Comparison of ENCODE assay signal across 8 cellular contexts in the genomic region with DNA sequence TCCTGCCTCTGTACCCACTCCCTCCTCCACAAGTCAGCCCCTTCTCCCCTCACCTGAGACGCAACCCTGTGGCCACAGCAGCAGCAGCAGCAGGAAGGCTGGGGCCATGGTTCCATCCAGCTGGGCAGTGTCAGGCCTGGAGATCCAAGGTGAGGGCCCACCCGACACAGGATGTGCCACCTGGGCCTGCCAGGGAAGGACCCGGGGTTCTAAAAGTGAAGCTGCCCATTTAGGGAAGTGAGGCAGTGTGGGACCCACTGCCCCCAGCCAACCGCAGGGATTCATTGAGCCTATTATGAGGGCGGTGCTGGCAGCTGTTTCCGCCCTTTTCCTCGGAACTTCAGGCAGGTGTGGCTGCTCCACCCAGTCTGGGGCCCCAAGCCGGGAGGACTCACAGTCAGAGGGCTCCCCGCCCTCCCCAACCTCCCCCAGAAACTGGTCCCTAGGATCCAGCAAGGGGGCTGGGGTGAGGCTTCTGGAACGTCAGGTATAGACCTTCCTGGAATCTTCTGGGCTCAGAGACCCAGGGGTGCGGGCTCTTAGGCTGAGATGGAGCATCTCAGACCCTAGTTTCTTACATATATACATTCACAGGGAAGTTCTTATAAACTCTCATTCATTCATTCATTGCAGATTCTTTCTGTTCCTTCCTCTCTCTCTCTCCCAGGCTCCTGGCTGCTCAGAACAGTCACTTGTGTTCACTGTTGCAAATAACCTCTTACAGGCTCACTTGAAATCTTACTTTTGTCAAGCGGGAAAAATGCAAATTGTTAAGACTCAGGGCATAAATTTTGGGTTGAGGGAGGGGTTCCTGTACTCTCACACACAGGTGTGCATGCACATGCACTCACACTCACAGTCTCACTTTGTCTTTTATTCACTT. TPM values are rescaled to one million over a fixed set of nuclear protein-coding genes. Genes with fewer than 3 reads are reported as not detected.
DNase-seq lines count a peak whose midpoint lies in the region; ATAC-seq and TF ChIP-seq lines count a peak whose summit lies in the region.

A gene with protein sequence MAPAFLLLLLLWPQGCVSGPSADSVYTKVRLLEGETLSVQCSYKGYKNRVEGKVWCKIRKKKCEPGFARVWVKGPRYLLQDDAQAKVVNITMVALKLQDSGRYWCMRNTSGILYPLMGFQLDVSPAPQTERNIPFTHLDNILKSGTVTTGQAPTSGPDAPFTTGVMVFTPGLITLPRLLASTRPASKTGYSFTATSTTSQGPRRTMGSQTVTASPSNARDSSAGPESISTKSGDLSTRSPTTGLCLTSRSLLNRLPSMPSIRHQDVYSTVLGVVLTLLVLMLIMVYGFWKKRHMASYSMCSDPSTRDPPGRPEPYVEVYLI (minus strand): TSS at position 249 of the 883 bp plus-strand sequence. CDS start 141 bp downstream, at position 108.

- no peak for TF ChIP-seq POLR2A in breast epithelium (IDR thresholded peaks at IDR 0.05)

- whole genome bisulfite sequencing in H9 (ENCODE audit: extremely low coverage, insufficient read length, low lambda C conversion rate), result no CpG with 5 or more reads among the region's 12 CpGs

- ATAC-seq in GM18868 (IDR thresholded peaks at IDR 0.05; ENCODE audit: unreplicated experiment), result peak; percentile 51

- no peak within 1 kb of the TSS for H2BK12ac ChIP-seq in H9 (ENCODE audit: insufficient read length, low read depth, low read length)

- H4K8ac ChIP-seq in H9 (replicated peaks; ENCODE audit: insufficient read length, low read depth, low read length), result no peak within 1 kb of the TSS

- H3K27me3 ChIP-seq in neural cell (ENCODE audit: insufficient read depth, low read depth, low read length) (no peaks in the 10 kb centered on the region), breast epithelium (no peaks in the 10 kb centered on the region), H9 (ENCODE audit: insufficient read depth, low read length) (no peaks in the 10 kb centered on the region)

- H4K5ac ChIP-seq in H9 (ENCODE audit: insufficient read length, low read depth, low read length), result no peak within 1 kb of the TSS

- H3K79me1 ChIP-seq in H9 (ENCODE audit: insufficient read depth, low read depth, low read length, poor library complexity, severe bottlenecking), result no peaks in the 10 kb centered on the region

- no peak within 1 kb of the TSS for H3K9ac ChIP-seq in neural cell (ENCODE audit: low read length)
- H3K9ac ChIP-seq in H9 (ENCODE audit: extremely low read depth, insufficient read length, low read length), result no peak within 1 kb of the TSS

- peak within 1 kb of the TSS; percentile 94 for H3K27ac Mint-ChIP-seq in activated naive CD4-positive, alpha-beta T cell treated with anti-CD3 and anti-CD28 coated beads, Interleukin-2, amount 10 ng/mL, durations not matched to agents 7 days and 5 days
- peak within 1 kb of the TSS in 1 of 3 experiments; percentile 13; a peak in 2 of 7 replicates for H3K27ac Mint-ChIP-seq in H9

- H2BK5ac ChIP-seq in H9 (ENCODE audit: insufficient read length, low read length), result no peak within 1 kb of the TSS

- CTCF ChIA-PET in activated naive CD4-positive, alpha-beta T cell treated with anti-CD3 and anti-CD28 coated beads, Interleukin-2, amount 10 ng/mL, durations not matched to agents 7 days and 5 days (lab: Charles Lee), result interaction anchor here (1.0 to 1.4 kb wide), 3 partner anchors 10 to 78 kb away, joined by 3 to 4 read pairs (median 3); no protein-coding TSS in a partner anchor

- H3K14ac ChIP-seq in H9 (ENCODE audit: insufficient read depth, low read length), result no peak within 1 kb of the TSS; the same call in 1 of the 2 replicates

- H2AFZ ChIP-seq in neural cell (ENCODE audit: low read depth, low read length), result no peak within 1 kb of the TSS
- H2AFZ ChIP-seq in H9 (ENCODE audit: low read length), result no peak within 1 kb of the TSS

- no peaks in the 10 kb centered on the region for H3F3A ChIP-seq in neural cell (ENCODE audit: insufficient read depth, low read length, poor library complexity, severe bottlenecking)

- H3T11ph ChIP-seq in H9 (ENCODE audit: low read length), result no peak within 1 kb of the TSS

- H3K56ac ChIP-seq in H9 (ENCODE audit: insufficient read length, low read depth, low read length), result no peak within 1 kb of the TSS

- H3K4me2 ChIP-seq in neural cell (ENCODE audit: low read length) (no peak within 1 kb of the TSS), H9 (ENCODE audit: insufficient read depth, insufficient read length, low read length) (no peak within 1 kb of the TSS)

- H2BK15ac ChIP-seq in H9 (ENCODE audit: low read depth, low read length), result no peak within 1 kb of the TSS

- peak within 1 kb of the TSS; percentile 5 for H3K4me3 ChIP-seq in neural cell (ENCODE audit: low read length)
- no peak within 1 kb of the TSS for H3K4me3 ChIP-seq in breast epithelium

- peaks cover 32% of the 10 kb centered on the region for H3K36me3 Mint-ChIP-seq in activated naive CD4-positive, alpha-beta T cell treated with anti-CD3 and anti-CD28 coated beads, Interleukin-2, amount 10 ng/mL, durations not matched to agents 7 days and 5 days
- no peaks in the 10 kb centered on the region for H3K36me3 Mint-ChIP-seq in H9 (ENCODE audit: insufficient read depth in 1 of 3, low read depth in 3 of 3)

- no peaks in the 10 kb centered on the region for H3K36me3 ChIP-seq in neural cell (ENCODE audit: insufficient read depth, low read length)
- no peaks in the 10 kb centered on the region for H3K36me3 ChIP-seq in breast epithelium

- H4K91ac ChIP-seq in H9 (ENCODE audit: insufficient read length, low read depth, low read length), result no peak within 1 kb of the TSS

- no peak within 1 kb of the TSS for H2AK5ac ChIP-seq in H9 (ENCODE audit: insufficient read length, low read length)

- H2BK20ac ChIP-seq in H9 (ENCODE audit: low read depth, low read length, poor library complexity, severe bottlenecking), result no peak within 1 kb of the TSS

- H3K4me3 Mint-ChIP-seq in activated naive CD4-positive, alpha-beta T cell treated with anti-CD3 and anti-CD28 coated beads, Interleukin-2, amount 10 ng/mL, durations not matched to agents 7 days and 5 days, result peak within 1 kb of the TSS; percentile 71
- H3K4me3 Mint-ChIP-seq in H9, result no peak within 1 kb of the TSS

- peaks cover 6% of the 10 kb centered on the region for H3K9me3 Mint-ChIP-seq in activated naive CD4-positive, alpha-beta T cell treated with anti-CD3 and anti-CD28 coated beads, Interleukin-2, amount 10 ng/mL, durations not matched to agents 7 days and 5 days
- no peaks in the 10 kb centered on the region for H3K9me3 Mint-ChIP-seq in H9

- peak; percentile 57 to 70 for DNase-seq in Kasumi-1 (lab: John Stamatoyannopoulos, UW)
- DNase-seq in activated naive CD4-positive, alpha-beta T cell treated with anti-CD3 and anti-CD28 coated beads, Interleukin-2, amount 10 ng/mL, durations not matched to agents 7 days and 5 days, result peak; percentile 68
- DNase-seq in NCI-H345 (lab: John Stamatoyannopoulos, UW), result no peak
- no peak for DNase-seq in breast epithelium (ENCODE audit: low spot score in 2 of 2)
- no peak for DNase-seq in Ammon's horn (ENCODE audit: low spot score)
- DNase-seq in H9, result no peak

- H3K79me2 ChIP-seq in neural cell (replicated peaks; ENCODE audit: insufficient read depth, low read length) (no peaks in the 10 kb centered on the region), H9 (ENCODE audit: insufficient read depth, low read length) (no peaks in the 10 kb centered on the region)

- no peak for TF ChIP-seq EP300 in neural cell (conservative IDR thresholded peaks at IDR 0.05; ENCODE audit: poor library complexity, severe bottlenecking)

- H4K20me1 ChIP-seq in neural cell (ENCODE audit: insufficient read depth) (no peaks in the 10 kb centered on the region), H9 (ENCODE audit: control insufficient read depth, insufficient read depth, insufficient read length) (no peaks in the 10 kb centered on the region)

- H3K4me1 ChIP-seq in breast epithelium (no peaks in the 10 kb centered on the region), H9 (ENCODE audit: insufficient read depth, low read length) (peaks cover 2% of the 10 kb centered on the region; the same call in 1 of the 2 replicates)

- H3K23ac ChIP-seq in H9 (ENCODE audit: insufficient read length, low read depth, low read length), result no peak within 1 kb of the TSS

- TF ChIP-seq CTCF in neural cell (IDR thresholded peaks at IDR 0.05; ENCODE audit: poor library complexity, severe bottlenecking) (no peak), breast epithelium (IDR thresholded peaks at IDR 0.05) (no peak), H9 (conservative IDR thresholded peaks at IDR 0.05) (no peak)

- no peak within 1 kb of the TSS for H3K4ac ChIP-seq in H9 (ENCODE audit: low read depth, low read length)

- no peak for TF ChIP-seq RAD21 in neural cell (conservative IDR thresholded peaks at IDR 0.05)

- H2BK120ac ChIP-seq in H9 (ENCODE audit: low read depth, low read length, poor library complexity, severe bottlenecking), result no peak within 1 kb of the TSS

- no peak within 1 kb of the TSS for H3K18ac ChIP-seq in H9 (ENCODE audit: insufficient read length, low read depth, low read length)

- H3K9me3 ChIP-seq in neural cell (ENCODE audit: low read length) (no peaks in the 10 kb centered on the region), breast epithelium (no peaks in the 10 kb centered on the region), H9 (ENCODE audit: control insufficient read depth, low read depth, low read length) (no peaks in the 10 kb centered on the region)

- H3K27me3 Mint-ChIP-seq in activated naive CD4-positive, alpha-beta T cell treated with anti-CD3 and anti-CD28 coated beads, Interleukin-2, amount 10 ng/mL, durations not matched to agents 7 days and 5 days, result no peaks in the 10 kb centered on the region
- H3K27me3 Mint-ChIP-seq in H9 (ENCODE audit: low read depth), result peaks cover 6% of the 10 kb centered on the region

- H3K9me2 ChIP-seq in neural cell (ENCODE audit: insufficient read depth, low read length), result no peaks in the 10 kb centered on the region

- intact Hi-C loops in breast epithelium (cut with DNase I; ENCODE audit: low total_unique reads), result no loop called here

- H3K23me2 ChIP-seq in H9 (ENCODE audit: insufficient read length, low read depth, low read length, poor library complexity, severe bottlenecking), result no peaks in the 10 kb centered on the region

- H3K27ac ChIP-seq in neural cell (ENCODE audit: low read length), result peak within 1 kb of the TSS; percentile 21
- peak within 1 kb of the TSS in 1 of 2 donors; percentile 25 for H3K27ac ChIP-seq in breast epithelium
- H3K27ac ChIP-seq in H9 (ENCODE audit: insufficient read length, low read depth, low read length), result no peak within 1 kb of the TSS

- peaks cover 73% of the 10 kb centered on the region for H3K4me1 Mint-ChIP-seq in activated naive CD4-positive, alpha-beta T cell treated with anti-CD3 and anti-CD28 coated beads, Interleukin-2, amount 10 ng/mL, durations not matched to agents 7 days and 5 days
- peaks cover 14 to 18% of the 10 kb centered on the region in 2 experiments for H3K4me1 Mint-ChIP-seq in H9

TF ChIP-seq in neural cell, 6 proteins besides CTCF, POLR2A, EP300 and RAD21 (continues in another document):
- TF ChIP-seq POLR2AphosphoS5 (IDR thresholded peaks at IDR 0.05) (no peak), MXI1 (conservative IDR thresholded peaks at IDR 0.05; ENCODE audit: poor library complexity, severe bottlenecking) (no peak), EZH2 (IDR thresholded peaks at IDR 0.05; ENCODE audit: borderline replicate concordance, insufficient read depth, low read length, poor library complexity, severe bottlenecking) (no peak), TAF1 (IDR thresholded peaks at IDR 0.05; ENCODE audit: low read depth) (no peak)

RNA-seq across cellular contexts. Expression of the gene that starts here (rescaled TPM):
- not detected in 2 replicates for polyA plus RNA-seq in neural cell
- not detected in 2 replicates for polyA minus RNA-seq in neural cell
- total RNA-seq in breast epithelium (under 1 TPM in 2 of 3 donors, not detected in 1; under 0.01 to 0.15 TPM), H9 (2021) (0.07 TPM in 2 replicates)

Comparison
In these comparisons a context has a peak if more than half of its experiments do, and no peak if none do; other contexts are left out.
1. DNase-seq: peak in Kasumi-1 (2 of 2) and activated naive CD4-positive, alpha-beta T cell treated with anti-CD3 and anti-CD28 coated beads, Interleukin-2, amount 10 ng/mL, durations not matched to agents 7 days and 5 days (single experiment); none in NCI-H345 (single experiment), breast epithelium (0 of 2), Ammon's horn (single experiment) and H9 (single experiment).